In the genomic region with DNA sequence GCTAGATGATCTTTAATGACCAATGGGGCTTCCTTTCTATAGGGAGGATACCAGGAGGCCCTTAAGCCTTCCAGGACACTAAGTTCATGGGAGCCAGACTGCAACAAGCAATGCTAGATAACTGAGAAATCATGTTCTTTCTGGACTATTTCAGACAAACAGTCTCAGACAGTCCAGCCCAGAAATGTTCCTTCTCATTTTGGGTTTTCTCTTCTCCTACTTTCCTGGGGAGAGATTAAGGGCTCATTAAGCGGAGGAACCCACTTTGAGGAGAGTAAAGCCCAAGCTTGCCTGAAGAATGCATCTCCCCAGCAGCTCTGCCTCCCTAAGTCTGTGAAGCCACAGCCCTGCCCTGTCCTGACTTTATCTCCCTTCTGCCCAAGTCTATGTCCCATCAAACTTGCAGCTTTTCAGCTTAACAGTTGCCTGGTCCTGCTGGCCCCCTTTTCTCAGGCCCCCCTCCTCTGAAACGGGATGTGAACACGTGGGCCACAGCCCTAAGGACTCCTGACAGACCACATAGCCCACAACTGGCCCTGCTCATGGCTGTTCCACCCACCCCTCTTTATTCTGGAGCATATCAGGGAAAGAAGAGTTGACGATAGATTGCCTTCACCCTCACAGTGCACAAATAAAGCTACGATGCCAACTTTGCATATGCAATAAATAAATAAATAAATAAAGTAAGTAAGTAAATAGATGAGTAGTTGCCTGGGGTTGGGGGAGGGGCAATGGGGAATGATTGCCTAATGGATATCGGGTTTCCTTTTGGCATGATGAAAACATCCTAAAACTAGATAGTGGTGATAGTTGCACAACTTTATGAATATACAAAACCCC, we compare ENCODE assay signal across 8 cellular contexts.
DNase-seq lines count a peak whose midpoint lies in the region; ATAC-seq, FAIRE-seq and TF ChIP-seq lines count a peak whose summit lies in the region.
"Had no signal": no experiment of that assay in that cellular context is flagged by ENCODE, and none has a peak within 500 bp of the region (broad histone marks: within the 10 kb centered on the region; RNA-seq: fewer than 3 reads in every experiment).

No MANE protein-coding gene starts in this region.

- peak; percentile 40 for DNase-seq in MV-4-11 (lab: John Stamatoyannopoulos, UW)
- no peak for DNase-seq in left lung
- DNase-seq in tibial artery: peak; percentile 62 to 74
- DNase-seq in small intestine: no peak
- no peak for DNase-seq in NCI-H146 treated with DMSO at 0.1 percent for 48 hours (lab: John Stamatoyannopoulos, UW; ENCODE audit: unreplicated experiment)
- DNase-seq: MM.1S had no signal

- H3K36me3 ChIP-seq in left lung (no peaks in the 10 kb centered on the region), tibial artery (no peaks in the 10 kb centered on the region), small intestine (ENCODE audit: control insufficient read depth in 2 of 2, insufficient read depth in 2 of 2, low read length in 2 of 2) (no peaks in the 10 kb centered on the region)

- no peaks in the 10 kb centered on the region for H3K36me3 Mint-ChIP-seq in brain

- ATAC-seq in left lung: peak; percentile 40
- ATAC-seq in HG02970 (IDR thresholded peaks at IDR 0.05; ENCODE audit: low FRiP score, unreplicated experiment): no peak

- WGBS in small intestine, 3 donors: 56 to 63% (median 57%) methylated on average over 6 of the region's 6 CpGs

- peaks cover 31% of the 10 kb centered on the region for H3K4me1 Mint-ChIP-seq in brain

- TF ChIP-seq CTCF in brain (conservative IDR thresholded peaks at IDR 0.05) (no peak), left lung (IDR thresholded peaks at IDR 0.05) (no peak), tibial artery (IDR thresholded peaks at IDR 0.05) (no peak)

- peak overlapping the region in 1 of 2 donors; percentile 79 for H3K27ac ChIP-seq in left lung
- peak overlapping the region; percentile 52 to 56 for H3K27ac ChIP-seq in tibial artery
- H3K27ac ChIP-seq in small intestine (ENCODE audit: low read depth in 1 of 2, low read length in 1 of 2): no peak overlapping the region

- intact Hi-C loops in left lung (cut with DNase I): no loop called here
- intact Hi-C loops in tibial artery (cut with DNase I; ENCODE audit: low total_unique reads): no loop called here

- H3K27ac Mint-ChIP-seq in brain: peak overlapping the region in 4 of 5 experiments; percentile 14 to 95 (median 66)

- H3K4me1 ChIP-seq in left lung (peaks cover 17 to 23% of the 10 kb centered on the region in 2 donors), tibial artery (peaks cover 4 to 40% (median 29%) of the 10 kb centered on the region in 4 donors), small intestine (ENCODE audit: control insufficient read depth in 2 of 2, insufficient read depth in 1 of 2, low read depth in 1 of 2, low read length in 1 of 2) (peaks cover 0 to 1% of the 10 kb centered on the region in 2 donors)

- FAIRE-seq in small intestine (lab: Jason Lieb, UNC): no peak

- peaks cover 4% of the 10 kb centered on the region for H3K27me3 Mint-ChIP-seq in brain

- H3K27me3 ChIP-seq in left lung (no peaks in the 10 kb centered on the region), tibial artery (no peaks in the 10 kb centered on the region), small intestine (ENCODE audit: control insufficient read depth in 2 of 2, insufficient read depth in 2 of 2, low read length in 2 of 2) (no peaks in the 10 kb centered on the region)

- peak overlapping the region in 1 of 5 experiments; percentile 33 for H3K4me3 Mint-ChIP-seq in brain

- peaks cover 0 to 4% (median 3%) of the 10 kb centered on the region in 5 experiments for H3K9me3 Mint-ChIP-seq in brain

- H3K4me3 ChIP-seq in left lung (no peak overlapping the region), tibial artery (no peak overlapping the region), small intestine (ENCODE audit: low read depth in 1 of 2, low read length in 2 of 2) (no peak overlapping the region)

- H3K9me3 ChIP-seq in left lung: peaks cover 0 to 9% of the 10 kb centered on the region in 2 donors
- H3K9me3 ChIP-seq in tibial artery: no peaks in the 10 kb centered on the region
- no peaks in the 10 kb centered on the region for H3K9me3 ChIP-seq in small intestine (ENCODE audit: control insufficient read depth, low read depth)

Comparison
In these comparisons a context has a peak if more than half of its experiments do, and no peak if none do; other contexts are left out.
1. DNase-seq: peak in MV-4-11 (single experiment) and tibial artery (2 of 2); none in left lung (0 of 2), small intestine (single experiment) and NCI-H146 treated with DMSO at 0.1 percent for 48 hours (single experiment).
2. H3K27ac ChIP-seq: peak in tibial artery (2 of 2); none in small intestine (0 of 2).